Comparison of ENCODE assay signal across 9 cellular contexts in genomic region chr7:50534690-50535290, GRCh38. TPM values are rescaled to one million over a fixed set of nuclear protein-coding genes. Genes with fewer than 3 reads are reported as not detected.
A peak's percentile ranks its signal among the peaks of the same experiment; 100 is the strongest.
DNase-seq lines count a peak whose midpoint lies in the region; ATAC-seq and TF ChIP-seq lines count a peak whose summit lies in the region.
"Had no signal": no experiment of that assay in that cellular context is flagged by ENCODE, and none has a peak within 500 bp of the region (broad histone marks: within the 10 kb centered on the region; RNA-seq: fewer than 3 reads in every experiment).

No MANE protein-coding gene starts in this region.

- H3K9me3 ChIP-seq in esophagus squamous epithelium = no peaks in the 10 kb centered on the region

- no peak for TF ChIP-seq POLR2A in esophagus squamous epithelium (IDR thresholded peaks at IDR 0.05)

- no peaks in the 10 kb centered on the region for H3K36me3 Mint-ChIP-seq in activated naive CD4-positive, alpha-beta T cell treated with anti-CD3 and anti-CD28 coated beads, Interleukin-2, amount 50 U/mL, for 72 hours
- no peaks in the 10 kb centered on the region for H3K36me3 Mint-ChIP-seq in activated naive CD4-positive, alpha-beta T cell treated with anti-CD3 and anti-CD28 coated beads, Interleukin-2, amount 10 ng/mL, durations not matched to agents 7 days and 5 days

- H3K27me3 Mint-ChIP-seq in activated naive CD4-positive, alpha-beta T cell treated with anti-CD3 and anti-CD28 coated beads, Interleukin-2, amount 10 ng/mL, durations not matched to agents 7 days and 5 days = peaks cover 21% of the 10 kb centered on the region

- no peaks in the 10 kb centered on the region for H3K36me3 ChIP-seq in esophagus squamous epithelium

- ATAC-seq in activated naive CD4-positive, alpha-beta T cell treated with anti-CD3 and anti-CD28 coated beads, Interleukin-2, amount 50 U/mL, for 72 hours = peak; percentile 51 to 67
- ATAC-seq in HG03159 (IDR thresholded peaks at IDR 0.05; ENCODE audit: unreplicated experiment) = no peak

- intact Hi-C loops in esophagus squamous epithelium (cut with DNase I) = no loop called here

- H3K27me3 ChIP-seq in esophagus squamous epithelium = peaks cover 0 to 7% (median 0%) of the 10 kb centered on the region in 4 donors

- peak overlapping the region in 1 of 2 donors; percentile 35 for H3K27ac Mint-ChIP-seq in activated naive CD4-positive, alpha-beta T cell treated with anti-CD3 and anti-CD28 coated beads, Interleukin-2, amount 50 U/mL, for 72 hours
- H3K27ac Mint-ChIP-seq in activated naive CD4-positive, alpha-beta T cell treated with anti-CD3 and anti-CD28 coated beads, Interleukin-2, amount 10 ng/mL, durations not matched to agents 7 days and 5 days = no peak overlapping the region

- H3K4me3 Mint-ChIP-seq in activated naive CD4-positive, alpha-beta T cell treated with anti-CD3 and anti-CD28 coated beads, Interleukin-2, amount 10 ng/mL, durations not matched to agents 7 days and 5 days = no peak overlapping the region

- no peaks in the 10 kb centered on the region for H3K9me3 Mint-ChIP-seq in activated naive CD4-positive, alpha-beta T cell treated with anti-CD3 and anti-CD28 coated beads, Interleukin-2, amount 50 U/mL, for 72 hours
- H3K9me3 Mint-ChIP-seq in activated naive CD4-positive, alpha-beta T cell treated with anti-CD3 and anti-CD28 coated beads, Interleukin-2, amount 10 ng/mL, durations not matched to agents 7 days and 5 days = no peaks in the 10 kb centered on the region

- WGBS in esophagus squamous epithelium, 2 donors = 31 to 41% methylated on average over 11 to 12 of the region's 12 CpGs

- H3K27ac ChIP-seq in esophagus squamous epithelium = no peak overlapping the region

- TF ChIP-seq CTCF in fibroblast of mammary gland (conservative IDR thresholded peaks at IDR 0.05; ENCODE audit: control insufficient read depth, insufficient read depth, low read depth, low read length) (peak; percentile 6), esophagus squamous epithelium (IDR thresholded peaks at IDR 0.05) (no peak)

- H3K4me1 Mint-ChIP-seq in activated naive CD4-positive, alpha-beta T cell treated with anti-CD3 and anti-CD28 coated beads, Interleukin-2, amount 10 ng/mL, durations not matched to agents 7 days and 5 days = peaks cover 2% of the 10 kb centered on the region

- H3K4me1 ChIP-seq in esophagus squamous epithelium = peaks cover 0 to 17% (median 3%) of the 10 kb centered on the region in 3 donors

- DNase-seq in activated naive CD4-positive, alpha-beta T cell treated with anti-CD3 and anti-CD28 coated beads, Interleukin-2, amount 50 U/mL, for 72 hours (ENCODE audit: low spot score in 2 of 2) = no peak
- no peak for DNase-seq in activated naive CD4-positive, alpha-beta T cell treated with anti-CD3 and anti-CD28 coated beads, Interleukin-2, amount 10 ng/mL, durations not matched to agents 7 days and 5 days
- peak; percentile 94 for DNase-seq in SHP77 (lab: John Stamatoyannopoulos, UW)
- DNase-seq in fibroblast of mammary gland (ENCODE audit: low read depth) = peak; percentile 100
- peak; percentile 29 for DNase-seq in stimulated activated CD8-positive, alpha-beta memory T cell treated with anti-CD3 and anti-CD28 coated beads, Interleukin-4, amount 100 ng/mL, for 48 hours
- DNase-seq in esophagus squamous epithelium (lab: John Stamatoyannopoulos, UW) = no peak
- DNase-seq in pons (ENCODE audit: low spot score) = no peak
- DNase-seq: NCI-H526 had no signal

- H3K4me3 ChIP-seq in fibroblast of mammary gland (ENCODE audit: control insufficient read depth, low read depth, low read length) (no peak overlapping the region), esophagus squamous epithelium (no peak overlapping the region)

- CTCF ChIA-PET in activated naive CD4-positive, alpha-beta T cell treated with anti-CD3 and anti-CD28 coated beads, Interleukin-2, amount 10 ng/mL, durations not matched to agents 7 days and 5 days (lab: Charles Lee) = no interaction called here

RNA-seq across cellular contexts. Expression of gene DDC, which starts 30.4 kb away (rescaled TPM):
- under 1 TPM in 1 of 2 donors, not detected in 1; 0.43 TPM for total RNA-seq in activated naive CD4-positive, alpha-beta T cell treated with anti-CD3 and anti-CD28 coated beads, Interleukin-2, amount 50 U/mL, for 72 hours
- under 1 TPM in 1 of 4 donors, not detected in 3; 0.35 TPM for total RNA-seq in esophagus squamous epithelium

Comparison
In these comparisons a context has a peak if more than half of its experiments do, and no peak if none do; other contexts are left out.
1. DNase-seq: peak in SHP77 (2 of 2), fibroblast of mammary gland (single experiment) and stimulated activated CD8-positive, alpha-beta memory T cell treated with anti-CD3 and anti-CD28 coated beads, Interleukin-4, amount 100 ng/mL, for 48 hours (single experiment); none in activated naive CD4-positive, alpha-beta T cell treated with anti-CD3 and anti-CD28 coated beads, Interleukin-2, amount 50 U/mL, for 72 hours (0 of 2), activated naive CD4-positive, alpha-beta T cell treated with anti-CD3 and anti-CD28 coated beads, Interleukin-2, amount 10 ng/mL, durations not matched to agents 7 days and 5 days (single experiment), esophagus squamous epithelium (single experiment) and pons (single experiment).